Comparison of ENCODE assay signal across 7 cellular contexts in genomic region chr4:153345011-153345981, GRCh38. TPM values are rescaled to one million over a fixed set of nuclear protein-coding genes. Genes with fewer than 3 reads are reported as not detected.
A peak's percentile ranks its signal among the peaks of the same experiment; 100 is the strongest.
DNase-seq lines count a peak whose midpoint lies in the region; TF ChIP-seq lines count a peak whose summit lies in the region.

No MANE protein-coding gene starts in this region.

- H3K4me3 Mint-ChIP-seq in HFFc6: peak overlapping the region; percentile 92

- no peaks in the 10 kb centered on the region for H3K9me3 ChIP-seq in breast epithelium

- H3K4me1 ChIP-seq in breast epithelium: no peaks in the 10 kb centered on the region

- H3K27ac ChIP-seq in breast epithelium: no peak overlapping the region

- no peaks in the 10 kb centered on the region for H3K9me3 Mint-ChIP-seq in HFFc6

- H3K27ac Mint-ChIP-seq in HFFc6: peak overlapping the region; percentile 77

- H3K27me3 Mint-ChIP-seq in HFFc6 (ENCODE audit: insufficient read depth): peaks cover 3% of the 10 kb centered on the region

- no peaks in the 10 kb centered on the region for H3K36me3 Mint-ChIP-seq in HFFc6 (ENCODE audit: low read depth)

- DNase-seq in HFFc6 (peak; percentile 52), NAMALWA (ENCODE audit: low spot score) (peak; percentile 93), T-helper 9 cell (peak; percentile 25), breast epithelium (ENCODE audit: low spot score in 2 of 2) (no peak), kidney epithelial cell (ENCODE audit: low read depth) (no peak)
- DNase-seq in stimulated activated CD4-positive, alpha-beta T cell treated with anti-CD3 and anti-CD28 coated beads, Interleukin-2, amount 100 ng/mL, for 4 hours (ENCODE audit: low read depth): peak; percentile 47

- no peak for TF ChIP-seq POLR2A in breast epithelium (IDR thresholded peaks at IDR 0.05)

- TF ChIP-seq CTCF in GM12873 (IDR thresholded peaks at IDR 0.05; ENCODE audit: insufficient read depth, low read depth, low read length, missing control alignments) (peak; percentile 20), HFFc6 (IDR thresholded peaks at IDR 0.05) (no peak; the same call in 1 of the 2 replicates), breast epithelium (IDR thresholded peaks at IDR 0.05) (no peak), kidney epithelial cell (IDR thresholded peaks at IDR 0.05; ENCODE audit: insufficient read depth, low read length, poor library complexity, severe bottlenecking) (no peak)

- H3K4me1 Mint-ChIP-seq in HFFc6 (ENCODE audit: low read depth): peaks cover 60% of the 10 kb centered on the region

- intact Hi-C loops in breast epithelium (cut with DNase I; ENCODE audit: low total_unique reads): loop anchor here (5.0 to 10.0 kb wide), 3 partner anchors 227 to 410 kb away; no protein-coding TSS in a partner anchor

- H3K4me3 ChIP-seq in breast epithelium (peak overlapping the region; percentile 71 to 85 (median 78)), kidney epithelial cell (ENCODE audit: low read depth, low read length) (peak overlapping the region; percentile 73)

- no peaks in the 10 kb centered on the region for H3K27me3 ChIP-seq in breast epithelium
- H3K27me3 ChIP-seq in kidney epithelial cell (ENCODE audit: control insufficient read depth, insufficient read depth, low read length): no peaks in the 10 kb centered on the region

- H3K36me3 ChIP-seq in breast epithelium: no peaks in the 10 kb centered on the region
- no peaks in the 10 kb centered on the region for H3K36me3 ChIP-seq in kidney epithelial cell (ENCODE audit: control insufficient read depth, insufficient read depth, low read length)

RNA-seq across cellular contexts. Expression of gene MND1, which starts 0.8 kb away (rescaled TPM):
- 1 to 10 TPM; 4.1 to 9.2 (median 7.3) TPM for total RNA-seq in HFFc6 (2021; fragmentation: NEBNext Ultra II Directional; extraction: Animal tissue kit (Norgen Biotek cat#: 25700))
- under 1 TPM in 1 of 3 donors, not detected in 2; 0.64 TPM for total RNA-seq in breast epithelium
- total RNA-seq in kidney epithelial cell: 2.3 and 4.3 TPM in 2 replicates

Comparison
In these comparisons a context has a peak if more than half of its experiments do, and no peak if none do; other contexts are left out.
1. DNase-seq: peak in HFFc6 (single experiment), NAMALWA (single experiment), T-helper 9 cell (single experiment) and stimulated activated CD4-positive, alpha-beta T cell treated with anti-CD3 and anti-CD28 coated beads, Interleukin-2, amount 100 ng/mL, for 4 hours (single experiment); none in breast epithelium (0 of 2) and kidney epithelial cell (single experiment).